16 cellular contexts compared by ENCODE assay signal in the genomic region with DNA sequence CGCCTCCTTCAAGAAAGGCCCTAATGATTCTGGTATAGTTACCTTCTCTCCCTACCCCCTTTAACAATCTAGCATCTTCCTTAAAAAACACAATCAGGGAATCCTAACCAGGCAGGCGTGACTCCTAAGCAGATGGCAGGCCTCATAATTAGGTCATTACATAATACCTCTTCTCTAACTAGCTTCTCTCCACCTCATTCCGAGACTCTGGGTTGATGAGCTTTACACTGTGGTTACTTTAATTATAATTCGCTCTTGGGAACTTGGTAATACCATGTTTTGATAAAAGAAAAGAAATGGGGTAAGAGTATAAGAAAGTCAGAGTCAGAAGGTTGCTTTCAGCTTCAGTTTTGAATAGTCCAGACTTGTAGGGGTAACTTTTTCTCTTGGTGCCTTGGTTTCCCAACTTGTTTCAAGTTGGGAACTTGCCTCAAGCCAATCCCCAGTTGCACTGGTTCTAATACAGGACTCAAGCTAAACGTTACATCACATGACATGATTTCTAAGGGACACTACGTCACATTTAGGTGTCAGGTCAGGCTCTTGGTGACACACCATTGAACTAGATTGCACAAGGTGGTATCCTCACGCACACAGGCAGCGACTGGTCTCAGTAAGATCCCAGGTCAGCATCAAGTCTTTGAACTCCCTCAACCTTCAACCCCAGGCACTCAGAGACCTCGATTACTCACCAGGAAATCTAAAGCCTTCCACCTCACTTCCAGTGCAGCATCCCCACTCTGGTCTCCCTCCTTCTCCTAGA. TPM values are rescaled to one million over a fixed set of nuclear protein-coding genes. Genes with fewer than 3 reads are reported as not detected.
DNase-seq lines count a peak whose midpoint lies in the region; ATAC-seq lines count a peak whose summit lies in the region.
"Had no signal": no experiment of that assay in that cellular context is flagged by ENCODE, and none has a peak within 500 bp of the region (broad histone marks: within the 10 kb centered on the region; RNA-seq: fewer than 3 reads in every experiment).

No MANE protein-coding gene starts in this region.

- H3K36me3 Mint-ChIP-seq in activated T-cell treated with anti-CD3 and anti-CD28 coated beads, Interleukin-2, amount 50 U/mL, for 72 hours (ENCODE audit: insufficient read depth in 2 of 2), result peaks cover 1 to 9% of the 10 kb centered on the region in 2 donors
- peaks cover 5% of the 10 kb centered on the region for H3K36me3 Mint-ChIP-seq in central memory CD8-positive, alpha-beta T cell (ENCODE audit: insufficient read depth)
- H3K36me3 Mint-ChIP-seq in stimulated activated effector memory CD8-positive, alpha-beta T cell treated with anti-CD3 and anti-CD28 coated beads, Interleukin-12 subunit alpha, Interleukin-12 subunit beta, amount 100 ng/mL, for 72 hours, result peaks cover 5% of the 10 kb centered on the region

- H3K4me1 Mint-ChIP-seq in activated T-cell treated with anti-CD3 and anti-CD28 coated beads, Interleukin-2, amount 50 U/mL, for 72 hours (ENCODE audit: low read depth), result peaks cover 94% of the 10 kb centered on the region
- peaks cover 82% of the 10 kb centered on the region for H3K4me1 Mint-ChIP-seq in central memory CD8-positive, alpha-beta T cell
- H3K4me1 Mint-ChIP-seq in stimulated activated effector memory CD8-positive, alpha-beta T cell treated with anti-CD3 and anti-CD28 coated beads, Interleukin-12 subunit alpha, Interleukin-12 subunit beta, amount 100 ng/mL, for 72 hours, result peaks cover 84% of the 10 kb centered on the region

- peak overlapping the region; percentile 85 for H3K27ac Mint-ChIP-seq in activated T-cell treated with anti-CD3 and anti-CD28 coated beads, Interleukin-2, amount 50 U/mL, for 72 hours
- H3K27ac Mint-ChIP-seq in central memory CD8-positive, alpha-beta T cell (ENCODE audit: low read depth), result peak overlapping the region; percentile 9
- peak overlapping the region; percentile 62 for H3K27ac Mint-ChIP-seq in stimulated activated effector memory CD8-positive, alpha-beta T cell treated with anti-CD3 and anti-CD28 coated beads, Interleukin-12 subunit alpha, Interleukin-12 subunit beta, amount 100 ng/mL, for 72 hours
- H3K27ac Mint-ChIP-seq: activated T-helper 2 cell treated with anti-CD3 and anti-CD28 coated beads, Interferon-gamma antibody, Interleukin-2, Interleukin-4, amounts not matched to agents 10 μg/mL and 5 μg/mL and 100 μg/mL, durations not matched to agents 14 hours and 24 hours and 36 hours; endodermal cell had no signal

- H3K9me3 Mint-ChIP-seq in activated T-cell treated with anti-CD3 and anti-CD28 coated beads, Interleukin-2, amount 50 U/mL, for 72 hours, result no peaks in the 10 kb centered on the region
- H3K9me3 Mint-ChIP-seq in central memory CD8-positive, alpha-beta T cell, result no peaks in the 10 kb centered on the region
- no peaks in the 10 kb centered on the region for H3K9me3 Mint-ChIP-seq in stimulated activated effector memory CD8-positive, alpha-beta T cell treated with anti-CD3 and anti-CD28 coated beads, Interleukin-12 subunit alpha, Interleukin-12 subunit beta, amount 100 ng/mL, for 72 hours
- H3K9me3 Mint-ChIP-seq: activated T-helper 2 cell treated with anti-CD3 and anti-CD28 coated beads, Interferon-gamma antibody, Interleukin-2, Interleukin-4, amounts not matched to agents 10 μg/mL and 5 μg/mL and 100 μg/mL, durations not matched to agents 14 hours and 24 hours and 36 hours; brain; endodermal cell had no signal

- peak overlapping the region; percentile 30 to 71 for H3K4me3 Mint-ChIP-seq in activated T-cell treated with anti-CD3 and anti-CD28 coated beads, Interleukin-2, amount 50 U/mL, for 72 hours
- peak overlapping the region; percentile 24 for H3K4me3 Mint-ChIP-seq in central memory CD8-positive, alpha-beta T cell
- H3K4me3 Mint-ChIP-seq in stimulated activated effector memory CD8-positive, alpha-beta T cell treated with anti-CD3 and anti-CD28 coated beads, Interleukin-12 subunit alpha, Interleukin-12 subunit beta, amount 100 ng/mL, for 72 hours, result peak overlapping the region; percentile 1
- H3K4me3 Mint-ChIP-seq: brain, endodermal cell had no signal

- H3K27me3 Mint-ChIP-seq in activated T-cell treated with anti-CD3 and anti-CD28 coated beads, Interleukin-2, amount 50 U/mL, for 72 hours (ENCODE audit: low read depth), result no peaks in the 10 kb centered on the region
- H3K27me3 Mint-ChIP-seq in central memory CD8-positive, alpha-beta T cell, result no peaks in the 10 kb centered on the region
- H3K27me3 Mint-ChIP-seq: brain had no signal

- DNase-seq in activated T-cell treated with anti-CD3 and anti-CD28 coated beads, Interleukin-2, amount 50 U/mL, for 72 hours, result no peak
- DNase-seq in activated T-cell treated with anti-CD3 and anti-CD28 coated beads, Interleukin-2, amount 50 U/mL, for 1 hour, result no peak
- DNase-seq in NCI-H524 treated with DMSO at 0.1 percent for 48 hours (lab: John Stamatoyannopoulos, UW) (peak; percentile 78), NCI-H510A treated with DMSO at 0.1 percent for 48 hours (lab: John Stamatoyannopoulos, UW) (no peak)
- DNase-seq in central memory CD8-positive, alpha-beta T cell (ENCODE audit: low spot score in 2 of 2), result no peak
- DNase-seq in stimulated activated effector memory CD8-positive, alpha-beta T cell treated with anti-CD3 and anti-CD28 coated beads, Interleukin-12 subunit alpha, Interleukin-12 subunit beta, amount 100 ng/mL, for 72 hours (ENCODE audit: low spot score in 2 of 2), result no peak
- DNase-seq: activated CD4-positive, CD25-positive, alpha-beta regulatory T cell; endodermal cell; foreskin melanocyte; NCI-H1048; NCI-H345 had no signal

- ATAC-seq in activated T-cell treated with anti-CD3 and anti-CD28 coated beads, Interleukin-2, amount 50 U/mL, for 72 hours (replicated peaks in 1 of 2), result peak in 1 of 2 donors; percentile 51
- ATAC-seq in central memory CD8-positive, alpha-beta T cell (replicated peaks; ENCODE audit: extremely low read depth, poor library complexity, severe bottlenecking), result no peak
- ATAC-seq in stimulated activated effector memory CD8-positive, alpha-beta T cell treated with anti-CD3 and anti-CD28 coated beads, Interleukin-12 subunit alpha, Interleukin-12 subunit beta, amount 100 ng/mL, for 72 hours, result peak; percentile 61
- ATAC-seq in HG02885 (IDR thresholded peaks at IDR 0.05; ENCODE audit: poor library complexity, unreplicated experiment) (no peak), HG02571 (IDR thresholded peaks at IDR 0.05; ENCODE audit: unreplicated experiment) (no peak)
- ATAC-seq: Panc1 had no signal

RNA-seq across cellular contexts. Expression of a gene that starts 59.2 kb away (rescaled TPM):
- total RNA-seq in activated T-cell treated with anti-CD3 and anti-CD28 coated beads, Interleukin-2, amount 50 U/mL, for 72 hours, result 100 to 1,000 TPM; 134 to 137 TPM

Comparison
In these comparisons a context has a peak if more than half of its experiments do, and no peak if none do; other contexts are left out.
1. H3K27ac Mint-ChIP-seq: peak in every context shown above with its lines; median percentile 85 in activated T-cell treated with anti-CD3 and anti-CD28 coated beads, Interleukin-2, amount 50 U/mL, for 72 hours; 62 in stimulated activated effector memory CD8-positive, alpha-beta T cell treated with anti-CD3 and anti-CD28 coated beads, Interleukin-12 subunit alpha, Interleukin-12 subunit beta, amount 100 ng/mL, for 72 hours; 9 in central memory CD8-positive, alpha-beta T cell.